Comparison of ENCODE assay signal across 16 cellular contexts in the genomic region with DNA sequence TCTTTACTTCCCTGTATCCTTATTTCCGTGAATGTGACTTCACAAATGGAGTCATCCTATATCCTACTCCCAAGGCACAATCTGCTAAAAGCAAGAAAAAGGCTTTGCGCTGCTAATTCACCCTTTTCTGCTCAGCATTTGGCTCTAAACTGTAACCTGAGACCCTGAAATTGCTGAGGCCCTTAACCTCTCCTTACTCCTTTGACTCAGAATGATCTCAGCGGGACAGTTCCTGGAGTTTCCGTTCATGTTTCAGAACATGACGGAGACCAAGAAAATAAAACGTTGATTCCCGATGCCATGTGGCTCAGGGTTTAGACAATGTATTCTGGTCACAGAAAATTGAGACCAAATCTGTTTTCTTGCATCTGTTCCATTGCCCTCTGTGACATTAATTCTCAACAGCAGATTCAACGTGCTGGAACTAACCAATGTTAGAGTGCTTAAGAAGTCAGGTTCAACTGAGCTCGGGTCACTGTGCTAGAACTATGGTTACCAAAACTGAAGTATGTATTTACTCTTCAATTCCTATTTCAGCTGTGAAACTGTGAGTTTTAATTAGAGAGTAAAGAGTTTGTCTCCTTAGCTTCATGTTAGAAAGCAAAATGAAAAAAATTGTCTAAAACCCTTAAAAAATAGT. TPM values are rescaled to one million over a fixed set of nuclear protein-coding genes. Genes with fewer than 3 reads are reported as not detected.
DNase-seq lines count a peak whose midpoint lies in the region; ATAC-seq and TF ChIP-seq lines count a peak whose summit lies in the region.
"Had no signal": no experiment of that assay in that cellular context is flagged by ENCODE, and none has a peak within 500 bp of the region (broad histone marks: within the 10 kb centered on the region; RNA-seq: fewer than 3 reads in every experiment).

No MANE protein-coding gene starts in this region.

- H3K9me3 ChIP-seq in AG04450 (ENCODE audit: control insufficient read depth, insufficient read depth, low read length) = no peaks in the 10 kb centered on the region

- TF ChIP-seq CTCF in AG04450 (IDR thresholded peaks at IDR 0.05; ENCODE audit: low read depth, low read length) (no peak), brain (conservative IDR thresholded peaks at IDR 0.05) (no peak)

- peaks cover 19% of the 10 kb centered on the region for H3K4me1 Mint-ChIP-seq in brain
- H3K4me1 Mint-ChIP-seq in stimulated activated effector memory CD8-positive, alpha-beta T cell treated with anti-CD3 and anti-CD28 coated beads, Interleukin-12 subunit alpha, Interleukin-12 subunit beta, amount 100 ng/mL, for 72 hours = peaks cover 4% of the 10 kb centered on the region

- no peak overlapping the region for H3K27ac ChIP-seq in AG04450 (ENCODE audit: low read depth, low read length)

- no peaks in the 10 kb centered on the region for H3K27me3 ChIP-seq in AG04450 (ENCODE audit: control insufficient read depth, insufficient read depth, low read length)

- no peaks in the 10 kb centered on the region for H3K36me3 Mint-ChIP-seq in brain
- H3K36me3 Mint-ChIP-seq in stimulated activated effector memory CD8-positive, alpha-beta T cell treated with anti-CD3 and anti-CD28 coated beads, Interleukin-12 subunit alpha, Interleukin-12 subunit beta, amount 100 ng/mL, for 72 hours = no peaks in the 10 kb centered on the region
- H3K36me3 Mint-ChIP-seq: activated naive CD4-positive, alpha-beta T cell treated with anti-CD3 and anti-CD28 coated beads, Interleukin-2, amount 50 U/mL, for 24 hours; natural killer cell treated with Interleukin-12 subunit alpha and Interleukin-12 subunit beta and Interleukin-15 and Interleukin-18, amount 100 ng/mL, for 72 hours had no signal

- H3K27me3 Mint-ChIP-seq in brain = no peaks in the 10 kb centered on the region
- H3K27me3 Mint-ChIP-seq: activated naive CD4-positive, alpha-beta T cell treated with anti-CD3 and anti-CD28 coated beads, Interleukin-2, amount 50 U/mL, for 24 hours had no signal

- H3K27ac Mint-ChIP-seq in brain = peak overlapping the region in 3 of 5 experiments; percentile 40 to 72 (median 66)
- no peak overlapping the region for H3K27ac Mint-ChIP-seq in stimulated activated effector memory CD8-positive, alpha-beta T cell treated with anti-CD3 and anti-CD28 coated beads, Interleukin-12 subunit alpha, Interleukin-12 subunit beta, amount 100 ng/mL, for 72 hours
- H3K27ac Mint-ChIP-seq: activated CD8-positive, alpha-beta T cell treated with anti-CD3 and anti-CD28 coated beads, Interleukin-2, amount 10 ng/mL, durations not matched to agents 7 days and 5 days; activated naive CD4-positive, alpha-beta T cell treated with anti-CD3 and anti-CD28 coated beads, Interleukin-2, amount 50 U/mL, for 24 hours; natural killer cell treated with Interleukin-12 subunit alpha and Interleukin-12 subunit beta and Interleukin-15 and Interleukin-18, amount 100 ng/mL, for 72 hours had no signal

- DNase-seq in AG04450 (ENCODE audit: low read depth, low spot score) = peak; percentile 10
- peak; percentile 34 for DNase-seq in NCI-H128 (lab: John Stamatoyannopoulos, UW; ENCODE audit: unreplicated experiment)
- peak; percentile 15 for DNase-seq in kidney tubule cell (ENCODE audit: low spot score)
- DNase-seq in stimulated activated CD4-positive, alpha-beta T cell treated with anti-CD3 and anti-CD28 coated beads, Interleukin-4, amount 100 ng/mL, for 4 hours = no peak
- no peak for DNase-seq in stimulated activated effector memory CD8-positive, alpha-beta T cell treated with anti-CD3 and anti-CD28 coated beads, Interleukin-12 subunit alpha, Interleukin-12 subunit beta, amount 100 ng/mL, for 72 hours (ENCODE audit: low spot score in 2 of 2)
- no peak for DNase-seq in SKM-1 treated with dmso at 0.1 percent for 144 hours (lab: John Stamatoyannopoulos, UW; ENCODE audit: unreplicated experiment)
- DNase-seq in NCI-H1436 (lab: John Stamatoyannopoulos, UW) = no peak
- DNase-seq: activated CD8-positive, alpha-beta T cell treated with anti-CD3 and anti-CD28 coated beads, Interleukin-2, amount 10 ng/mL, durations not matched to agents 7 days and 5 days; effector CD8-positive, alpha-beta T cell; GF-D8; stimulated activated CD4-positive, alpha-beta T cell treated with anti-CD3 and anti-CD28 coated beads, Interleukin-1b, Interleukin-23, amount 100 ng/mL, for 48 hours; stimulated activated naive CD8-positive, alpha-beta T cell treated with anti-CD3 and anti-CD28 coated beads, Interleukin-15, Interleukin-2, amounts not matched to agents 100 U/mL and 50 U/mL, for 24 hours; T-helper 1 cell had no signal

- POLR2A ChIA-PET in AG04450 (lab: Yijun Ruan, JAX) = no interaction called here

- H3K4me3 ChIP-seq in AG04450 (ENCODE audit: low read depth, low read length) = no peak overlapping the region

- ATAC-seq in stimulated activated effector memory CD8-positive, alpha-beta T cell treated with anti-CD3 and anti-CD28 coated beads, Interleukin-12 subunit alpha, Interleukin-12 subunit beta, amount 100 ng/mL, for 72 hours = no peak
- ATAC-seq: activated CD8-positive, alpha-beta T cell treated with anti-CD3 and anti-CD28 coated beads, Interleukin-2, amount 10 ng/mL, durations not matched to agents 7 days and 5 days; natural killer cell treated with Interleukin-12 subunit alpha and Interleukin-12 subunit beta and Interleukin-15 and Interleukin-18, amount 100 ng/mL, for 72 hours; stimulated activated naive CD8-positive, alpha-beta T cell treated with anti-CD3 and anti-CD28 coated beads, Interleukin-15, Interleukin-2, amounts not matched to agents 100 U/mL and 50 U/mL, for 24 hours had no signal

- H3K9me3 Mint-ChIP-seq in brain = no peaks in the 10 kb centered on the region
- no peaks in the 10 kb centered on the region for H3K9me3 Mint-ChIP-seq in stimulated activated effector memory CD8-positive, alpha-beta T cell treated with anti-CD3 and anti-CD28 coated beads, Interleukin-12 subunit alpha, Interleukin-12 subunit beta, amount 100 ng/mL, for 72 hours
- H3K9me3 Mint-ChIP-seq: activated naive CD4-positive, alpha-beta T cell treated with anti-CD3 and anti-CD28 coated beads, Interleukin-2, amount 50 U/mL, for 24 hours; natural killer cell treated with Interleukin-12 subunit alpha and Interleukin-12 subunit beta and Interleukin-15 and Interleukin-18, amount 100 ng/mL, for 72 hours had no signal

- CTCF ChIA-PET in AG04450 (lab: Charles Lee) = interaction anchor here (1.0 to 1.4 kb wide), 2 partner anchors 9 to 19 kb away, joined by 5 to 6 read pairs; no protein-coding TSS in a partner anchor

- H3K4me3 Mint-ChIP-seq in brain = peak overlapping the region in 3 of 5 experiments; percentile 18 to 64 (median 25)
- H3K4me3 Mint-ChIP-seq in stimulated activated effector memory CD8-positive, alpha-beta T cell treated with anti-CD3 and anti-CD28 coated beads, Interleukin-12 subunit alpha, Interleukin-12 subunit beta, amount 100 ng/mL, for 72 hours = no peak overlapping the region
- H3K4me3 Mint-ChIP-seq: activated CD8-positive, alpha-beta T cell treated with anti-CD3 and anti-CD28 coated beads, Interleukin-2, amount 10 ng/mL, durations not matched to agents 7 days and 5 days; activated naive CD4-positive, alpha-beta T cell treated with anti-CD3 and anti-CD28 coated beads, Interleukin-2, amount 50 U/mL, for 24 hours; natural killer cell treated with Interleukin-12 subunit alpha and Interleukin-12 subunit beta and Interleukin-15 and Interleukin-18, amount 100 ng/mL, for 72 hours had no signal

RNA-seq across cellular contexts. Expression of gene TMC3, which starts 45.4 kb away (rescaled TPM):
- polyA plus RNA-seq in AG04450 (2011; rRNA removed) = not detected in 2 replicates
- not detected in 2 replicates for polyA minus RNA-seq in AG04450 (2011; rRNA and poly(A)+ RNA removed)
- not detected for polyA plus RNA-seq in brain (ENCODE audit: insufficient read depth, low read depth, low replicate concordance)

Comparison
In these comparisons a context has a peak if more than half of its experiments do, and no peak if none do; other contexts are left out.
1. DNase-seq: peak in AG04450 (single experiment), NCI-H128 (single experiment) and kidney tubule cell (single experiment); none in stimulated activated CD4-positive, alpha-beta T cell treated with anti-CD3 and anti-CD28 coated beads, Interleukin-4, amount 100 ng/mL, for 4 hours (0 of 2), stimulated activated effector memory CD8-positive, alpha-beta T cell treated with anti-CD3 and anti-CD28 coated beads, Interleukin-12 subunit alpha, Interleukin-12 subunit beta, amount 100 ng/mL, for 72 hours (0 of 2), SKM-1 treated with dmso at 0.1 percent for 144 hours (single experiment) and NCI-H1436 (single experiment).